ENCODE assay signal across 18 cellular contexts in the genomic region with DNA sequence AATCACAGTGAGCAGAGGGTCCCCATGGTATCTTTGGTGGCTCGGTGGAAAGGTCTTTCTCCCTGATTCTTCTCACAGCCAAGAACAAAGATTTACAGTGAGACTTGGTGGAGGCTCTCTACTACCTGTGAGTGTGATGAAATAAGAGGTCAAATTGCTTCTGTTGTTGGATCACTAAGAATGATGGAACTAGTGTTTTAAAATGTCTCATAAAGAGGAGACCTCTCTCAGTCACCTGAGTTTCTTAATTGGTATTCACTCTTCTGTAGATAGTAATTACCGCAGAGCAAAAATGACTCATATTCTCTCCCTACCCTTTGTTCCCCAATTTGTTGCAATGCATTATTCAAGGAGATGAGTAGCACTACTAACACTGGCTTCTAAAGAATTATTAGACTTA.
DNase-seq lines count a peak whose midpoint lies in the region.
"Had no signal": no experiment of that assay in that cellular context is flagged by ENCODE, and none has a peak within 500 bp of the region (broad histone marks: within the 10 kb centered on the region; RNA-seq: fewer than 3 reads in every experiment).

No MANE protein-coding gene starts in this region.

- CTCF ChIA-PET in activated naive CD4-positive, alpha-beta T cell treated with anti-CD3 and anti-CD28 coated beads for 36 hours (lab: Charles Lee), result interaction anchor here (0.6 to 0.7 kb wide), 2 partner anchors 75 to 692 kb away, joined by 3 read pairs; no protein-coding TSS in a partner anchor

- H2BK120ac ChIP-seq in mesendoderm (ENCODE audit: low read depth, low read length), result no peak overlapping the region

- no peak overlapping the region for H4K5ac ChIP-seq in mesendoderm (ENCODE audit: low read length)

- H3K9me3 Mint-ChIP-seq in T-helper 2 cell treated with Interferon-gamma antibody and Interleukin-4, amounts not matched to agents 5 μg/mL and 100 μg/mL, for 36 hours, result no peaks in the 10 kb centered on the region
- no peaks in the 10 kb centered on the region for H3K9me3 Mint-ChIP-seq in activated naive CD4-positive, alpha-beta T cell treated with anti-CD3 and anti-CD28 coated beads for 36 hours
- H3K9me3 Mint-ChIP-seq: activated T-helper 1 cell treated with anti-CD3 and anti-CD28 coated beads, Interleukin-12 subunit alpha, Interleukin-12 subunit beta, Interleukin-2, Interleukin-4 antibody, amounts not matched to agents 30 ng/mL and 10 ng/mL and 1 ng/mL, durations not matched to agents 14 hours and 24 hours and 36 hours; endodermal cell; natural killer cell treated with Interleukin-12 subunit alpha and Interleukin-12 subunit beta and Interleukin-15 and Interleukin-18, amount 100 ng/mL, for 72 hours had no signal

- peak overlapping the region; percentile 12 for H3K18ac ChIP-seq in mesendoderm (ENCODE audit: low read length)

- no CpG with 5 or more reads among the region's 2 CpGs for WGBS in mesendoderm (ENCODE audit: extremely low coverage, insufficient coverage, low lambda C conversion rate)

- H3K27ac ChIP-seq in HUES6 (ENCODE audit: low read depth, low read length), result no peak overlapping the region
- H3K27ac ChIP-seq in mesendoderm (ENCODE audit: low read depth, low read length), result no peak overlapping the region
- H3K27ac ChIP-seq: adrenal gland, gastrocnemius medialis, WERI-Rb-1 had no signal

- H3K27ac Mint-ChIP-seq in T-helper 2 cell treated with Interferon-gamma antibody and Interleukin-4, amounts not matched to agents 5 μg/mL and 100 μg/mL, for 36 hours, result no peak overlapping the region
- no peak overlapping the region for H3K27ac Mint-ChIP-seq in activated naive CD4-positive, alpha-beta T cell treated with anti-CD3 and anti-CD28 coated beads for 36 hours
- H3K27ac Mint-ChIP-seq: activated CD8-positive, alpha-beta T cell treated with anti-CD3 and anti-CD28 coated beads, Interleukin-2, amount 10 ng/mL, durations not matched to agents 7 days and 5 days; activated T-helper 1 cell treated with anti-CD3 and anti-CD28 coated beads, Interleukin-12 subunit alpha, Interleukin-12 subunit beta, Interleukin-2, Interleukin-4 antibody, amounts not matched to agents 30 ng/mL and 10 ng/mL and 1 ng/mL, durations not matched to agents 14 hours and 24 hours and 36 hours; natural killer cell treated with Interleukin-12 subunit alpha and Interleukin-12 subunit beta and Interleukin-15 and Interleukin-18, amount 100 ng/mL, for 72 hours had no signal

- no peak overlapping the region for H3K4ac ChIP-seq in mesendoderm (ENCODE audit: low read depth, low read length)

- H3K36me3 ChIP-seq in HUES6 (ENCODE audit: control insufficient read depth, insufficient read depth, low read length) (no peaks in the 10 kb centered on the region), adipocyte (ENCODE audit: control insufficient read depth, insufficient read depth, low read length, severe bottlenecking) (no peaks in the 10 kb centered on the region), mesendoderm (ENCODE audit: control insufficient read depth, insufficient read depth, low read length) (no peaks in the 10 kb centered on the region)
- H3K36me3 ChIP-seq: adrenal gland, gastrocnemius medialis, WERI-Rb-1 had no signal

- H2BK15ac ChIP-seq in mesendoderm (replicated peaks; ENCODE audit: low read depth), result no peak overlapping the region

- peak; percentile 46 for DNase-seq in A172 (ENCODE audit: low spot score)
- DNase-seq in adipocyte (ENCODE audit: low read depth), result no peak
- DNase-seq in mesendoderm, result no peak
- DNase-seq in T-helper 2 cell treated with Interferon-gamma antibody and Interleukin-4, amounts not matched to agents 5 μg/mL and 100 μg/mL, for 36 hours (ENCODE audit: low spot score), result no peak
- DNase-seq in stimulated activated naive CD4-positive, alpha-beta T cell treated with Interleukin-2 at 50 U/mL for 16 hours (lab: John Stamatoyannopoulos, UW), result no peak
- no peak for DNase-seq in activated naive CD4-positive, alpha-beta T cell treated with Interleukin-2 at 50 U/mL for 16 hours
- no peak for DNase-seq in activated naive CD4-positive, alpha-beta T cell treated with anti-CD3 and anti-CD28 coated beads for 36 hours
- DNase-seq: activated CD8-positive, alpha-beta T cell treated with anti-CD3 and anti-CD28 coated beads, Interleukin-2, amount 10 ng/mL, durations not matched to agents 7 days and 5 days; cerebellar nuclear complex; gastrocnemius medialis; NCI-H1048; NCI-H526; WERI-Rb-1 had no signal

- H3K4me3 ChIP-seq in HUES6 (ENCODE audit: low read depth, low read length) (peak overlapping the region; percentile 32; the same call in 1 of the 2 replicates), adipocyte (ENCODE audit: low read length) (peak overlapping the region; percentile 35), mesendoderm (ENCODE audit: low read length) (no peak overlapping the region)
- H3K4me3 ChIP-seq: adrenal gland, gastrocnemius medialis had no signal

- no peak overlapping the region for H2AK5ac ChIP-seq in mesendoderm (ENCODE audit: low read length)

- no peak overlapping the region for H3K4me3 Mint-ChIP-seq in T-helper 2 cell treated with Interferon-gamma antibody and Interleukin-4, amounts not matched to agents 5 μg/mL and 100 μg/mL, for 36 hours
- H3K4me3 Mint-ChIP-seq in activated naive CD4-positive, alpha-beta T cell treated with anti-CD3 and anti-CD28 coated beads for 36 hours, result no peak overlapping the region
- H3K4me3 Mint-ChIP-seq: activated CD8-positive, alpha-beta T cell treated with anti-CD3 and anti-CD28 coated beads, Interleukin-2, amount 10 ng/mL, durations not matched to agents 7 days and 5 days; activated T-helper 1 cell treated with anti-CD3 and anti-CD28 coated beads, Interleukin-12 subunit alpha, Interleukin-12 subunit beta, Interleukin-2, Interleukin-4 antibody, amounts not matched to agents 30 ng/mL and 10 ng/mL and 1 ng/mL, durations not matched to agents 14 hours and 24 hours and 36 hours; endodermal cell; natural killer cell treated with Interleukin-12 subunit alpha and Interleukin-12 subunit beta and Interleukin-15 and Interleukin-18, amount 100 ng/mL, for 72 hours had no signal

- H3K9me3 ChIP-seq in HUES6 (ENCODE audit: control insufficient read depth, insufficient read depth, low read depth, low read length) (no peaks in the 10 kb centered on the region), adipocyte (ENCODE audit: control insufficient read depth, low read length) (no peaks in the 10 kb centered on the region)
- H3K9me3 ChIP-seq: adrenal gland, gastrocnemius medialis had no signal

- no peak overlapping the region for H2BK5ac ChIP-seq in mesendoderm (ENCODE audit: low read length)

- no peaks in the 10 kb centered on the region for H3K4me1 Mint-ChIP-seq in T-helper 2 cell treated with Interferon-gamma antibody and Interleukin-4, amounts not matched to agents 5 μg/mL and 100 μg/mL, for 36 hours (ENCODE audit: low read depth)
- no peaks in the 10 kb centered on the region for H3K4me1 Mint-ChIP-seq in activated naive CD4-positive, alpha-beta T cell treated with anti-CD3 and anti-CD28 coated beads for 36 hours (ENCODE audit: low read depth)

- H3K9ac ChIP-seq in HUES6 (ENCODE audit: low read length) (peak overlapping the region; percentile 47), adipocyte (ENCODE audit: low read length) (no peak overlapping the region), mesendoderm (ENCODE audit: low read length) (no peak overlapping the region)

- peak overlapping the region; percentile 57 for H3K56ac ChIP-seq in mesendoderm (ENCODE audit: low read length)

- intact Hi-C loops in activated naive CD4-positive, alpha-beta T cell treated with anti-CD3 and anti-CD28 coated beads for 36 hours (cut with micrococcal nuclease), result loop anchor here (10.0 kb wide), 1 partner anchor 1122 kb away; no protein-coding TSS in a partner anchor

- no peak overlapping the region for H3K23ac ChIP-seq in mesendoderm (ENCODE audit: low read length)

- H3K4me1 ChIP-seq in HUES6 (ENCODE audit: control insufficient read depth, insufficient read depth, low read length) (peaks cover 23% of the 10 kb centered on the region), adipocyte (ENCODE audit: control insufficient read depth, insufficient read depth, low read length) (peaks cover 10% of the 10 kb centered on the region), mesendoderm (ENCODE audit: control insufficient read depth, low read depth, low read length) (peaks cover 12% of the 10 kb centered on the region)
- H3K4me1 ChIP-seq: adrenal gland had no signal

- H3K36me3 Mint-ChIP-seq in T-helper 2 cell treated with Interferon-gamma antibody and Interleukin-4, amounts not matched to agents 5 μg/mL and 100 μg/mL, for 36 hours (ENCODE audit: low read depth), result no peaks in the 10 kb centered on the region
- H3K36me3 Mint-ChIP-seq in activated naive CD4-positive, alpha-beta T cell treated with anti-CD3 and anti-CD28 coated beads for 36 hours (ENCODE audit: low read depth), result no peaks in the 10 kb centered on the region
- H3K36me3 Mint-ChIP-seq: natural killer cell treated with Interleukin-12 subunit alpha and Interleukin-12 subunit beta and Interleukin-15 and Interleukin-18, amount 100 ng/mL, for 72 hours had no signal

- H4K8ac ChIP-seq in mesendoderm (ENCODE audit: low read depth, low read length), result no peak overlapping the region

- H3K4me2 ChIP-seq in mesendoderm (ENCODE audit: low read length), result no peak overlapping the region

- H3K79me1 ChIP-seq in mesendoderm (ENCODE audit: low read length), result no peaks in the 10 kb centered on the region

- H3K79me2 ChIP-seq in mesendoderm (ENCODE audit: control insufficient read depth, insufficient read depth, low read length), result no peaks in the 10 kb centered on the region

- H3K27me3 ChIP-seq in HUES6 (ENCODE audit: control insufficient read depth, insufficient read depth, low read length), result no peaks in the 10 kb centered on the region
- H3K27me3 ChIP-seq in adipocyte (replicated peaks; ENCODE audit: control insufficient read depth, insufficient read depth, low read length), result no peaks in the 10 kb centered on the region
- H3K27me3 ChIP-seq in mesendoderm (ENCODE audit: insufficient read depth, low read length, poor library complexity), result no peaks in the 10 kb centered on the region
- H3K27me3 ChIP-seq: gastrocnemius medialis had no signal

- no peaks in the 10 kb centered on the region for H3K27me3 Mint-ChIP-seq in T-helper 2 cell treated with Interferon-gamma antibody and Interleukin-4, amounts not matched to agents 5 μg/mL and 100 μg/mL, for 36 hours (ENCODE audit: low read depth)
- H3K27me3 Mint-ChIP-seq in activated naive CD4-positive, alpha-beta T cell treated with anti-CD3 and anti-CD28 coated beads for 36 hours (ENCODE audit: low read depth), result peaks cover 14% of the 10 kb centered on the region
